Comparison of ENCODE assay signal across 21 cellular contexts in genomic region chr2:164574931-164575330, GRCh38. TPM values are rescaled to one million over a fixed set of nuclear protein-coding genes. Genes with fewer than 3 reads are reported as not detected.
"Had no signal": no experiment of that assay in that cellular context is flagged by ENCODE, and none has a peak within 500 bp of the region (broad histone marks: within the 10 kb centered on the region; RNA-seq: fewer than 3 reads in every experiment).

No MANE protein-coding gene starts in this region.

- DNase-seq: activated CD8-positive, alpha-beta memory T cell treated with anti-CD3 and anti-CD28 coated beads for 24 hours; activated CD8-positive, alpha-beta memory T cell treated with anti-CD3 and anti-CD28 coated beads, Interleukin-2, amount 50 U/mL, for 4 hours; activated T-cell treated with anti-CD3 and anti-CD28 coated beads, Interleukin-2, amount 50 U/mL, for 24 hours; adrenal gland; glutamatergic neuron; hypothalamus; naive B cell; nucleus accumbens; retina; spleen; stimulated activated CD4-positive, alpha-beta T cell treated with anti-CD3 and anti-CD28 coated beads, Interleukin-4, amount 100 ng/mL, for 1 hour; stimulated activated naive CD4-positive, alpha-beta T cell; T-cell; testis; upper lobe of left lung had no signal

- H3K36me3 Mint-ChIP-seq: activated naive CD8-positive, alpha-beta T cell; T-cell had no signal

- H3K27me3 ChIP-seq: adrenal gland, ascending aorta, esophagus muscularis mucosa, spleen, testis, upper lobe of left lung had no signal

- H3K4me1 Mint-ChIP-seq: activated T-helper 17 cell treated with anti-CD3 and anti-CD28 coated beads, Interleukin-2, amount 50 U/mL, for 72 hours; naive B cell; T-cell had no signal

- H3K27ac Mint-ChIP-seq: activated naive CD8-positive, alpha-beta T cell; activated T-cell treated with anti-CD3 and anti-CD28 coated beads, Interleukin-2, amount 50 U/mL, for 24 hours; activated T-helper 17 cell treated with anti-CD3 and anti-CD28 coated beads, Interleukin-2, amount 50 U/mL, for 72 hours; T-cell; T-helper 2 cell treated with Interferon-gamma antibody and Interleukin-4, amounts not matched to agents 5 μg/mL and 100 μg/mL, for 36 hours had no signal

- H3K9me3 Mint-ChIP-seq: activated T-cell treated with anti-CD3 and anti-CD28 coated beads, Interleukin-2, amount 50 U/mL, for 24 hours; activated T-helper 17 cell treated with anti-CD3 and anti-CD28 coated beads, Interleukin-2, amount 50 U/mL, for 72 hours; T-helper 2 cell treated with Interferon-gamma antibody and Interleukin-4, amounts not matched to agents 5 μg/mL and 100 μg/mL, for 36 hours had no signal

- H3K27ac ChIP-seq: adrenal gland, ascending aorta, esophagus muscularis mucosa, spleen, testis, upper lobe of left lung had no signal

- ATAC-seq: activated T-helper 17 cell treated with anti-CD3 and anti-CD28 coated beads, Interleukin-2, amount 50 U/mL, for 72 hours; T-cell had no signal

- H3K4me3 ChIP-seq: adrenal gland, ascending aorta, esophagus muscularis mucosa, lung, spleen, testis, upper lobe of left lung had no signal

- H3K4me3 Mint-ChIP-seq: activated naive CD8-positive, alpha-beta T cell; activated T-cell treated with anti-CD3 and anti-CD28 coated beads, Interleukin-2, amount 50 U/mL, for 24 hours; activated T-helper 17 cell treated with anti-CD3 and anti-CD28 coated beads, Interleukin-2, amount 50 U/mL, for 72 hours; naive B cell; T-cell; T-helper 2 cell treated with Interferon-gamma antibody and Interleukin-4, amounts not matched to agents 5 μg/mL and 100 μg/mL, for 36 hours had no signal

- H3K27me3 Mint-ChIP-seq: activated naive CD8-positive, alpha-beta T cell; activated T-cell treated with anti-CD3 and anti-CD28 coated beads, Interleukin-2, amount 50 U/mL, for 24 hours; activated T-helper 17 cell treated with anti-CD3 and anti-CD28 coated beads, Interleukin-2, amount 50 U/mL, for 72 hours; T-cell had no signal

- H3K4me1 ChIP-seq: ascending aorta, esophagus muscularis mucosa, spleen, upper lobe of left lung had no signal

- H3K36me3 ChIP-seq: adrenal gland, ascending aorta, esophagus muscularis mucosa, spleen, upper lobe of left lung had no signal

- H3K9me3 ChIP-seq: adrenal gland, ascending aorta, esophagus muscularis mucosa, spleen, testis, upper lobe of left lung had no signal

RNA-seq across cellular contexts. Expression of gene GRB14, which starts 46.4 kb away (rescaled TPM):
- total RNA-seq: activated T-helper 17 cell treated with anti-CD3 and anti-CD28 coated beads, Interleukin-2, amount 50 U/mL, for 72 hours; T-cell had no signal
